ENCODE assay signal across 1 cellular context in the genomic region with DNA sequence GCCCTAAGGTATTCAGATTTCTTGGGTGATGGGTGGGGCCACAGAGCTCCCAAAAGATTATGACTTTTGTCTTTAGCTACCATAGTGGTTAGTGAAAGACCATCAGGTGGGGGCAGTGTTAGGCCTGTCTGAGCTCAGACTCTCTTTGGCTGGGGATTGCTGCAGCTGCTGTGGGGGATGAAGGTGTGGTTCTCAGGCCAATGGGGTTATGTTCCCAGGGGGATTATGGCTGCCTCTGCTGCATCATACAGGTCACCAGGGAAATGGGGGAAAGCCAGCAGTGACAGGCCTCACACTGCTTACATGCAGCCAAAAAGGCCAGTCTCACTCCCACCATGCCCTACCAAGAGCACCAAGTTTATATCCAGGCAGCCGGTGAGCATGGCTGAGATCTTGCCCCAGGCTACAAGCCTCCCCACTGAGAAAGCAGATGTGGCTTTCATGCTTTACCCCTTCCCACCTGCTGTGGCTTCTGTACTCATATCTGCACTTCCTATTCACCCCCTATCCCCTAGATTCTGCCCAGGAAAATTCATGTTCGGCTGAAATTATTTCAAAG.
TF ChIP-seq lines count a peak whose summit lies in the region.

No MANE protein-coding gene starts in this region.

TF ChIP-seq in GM12878, 131 proteins besides CTCF, POLR2A, EP300 and RAD21 (continued from another document):
- TF ChIP-seq, protein P1, sequence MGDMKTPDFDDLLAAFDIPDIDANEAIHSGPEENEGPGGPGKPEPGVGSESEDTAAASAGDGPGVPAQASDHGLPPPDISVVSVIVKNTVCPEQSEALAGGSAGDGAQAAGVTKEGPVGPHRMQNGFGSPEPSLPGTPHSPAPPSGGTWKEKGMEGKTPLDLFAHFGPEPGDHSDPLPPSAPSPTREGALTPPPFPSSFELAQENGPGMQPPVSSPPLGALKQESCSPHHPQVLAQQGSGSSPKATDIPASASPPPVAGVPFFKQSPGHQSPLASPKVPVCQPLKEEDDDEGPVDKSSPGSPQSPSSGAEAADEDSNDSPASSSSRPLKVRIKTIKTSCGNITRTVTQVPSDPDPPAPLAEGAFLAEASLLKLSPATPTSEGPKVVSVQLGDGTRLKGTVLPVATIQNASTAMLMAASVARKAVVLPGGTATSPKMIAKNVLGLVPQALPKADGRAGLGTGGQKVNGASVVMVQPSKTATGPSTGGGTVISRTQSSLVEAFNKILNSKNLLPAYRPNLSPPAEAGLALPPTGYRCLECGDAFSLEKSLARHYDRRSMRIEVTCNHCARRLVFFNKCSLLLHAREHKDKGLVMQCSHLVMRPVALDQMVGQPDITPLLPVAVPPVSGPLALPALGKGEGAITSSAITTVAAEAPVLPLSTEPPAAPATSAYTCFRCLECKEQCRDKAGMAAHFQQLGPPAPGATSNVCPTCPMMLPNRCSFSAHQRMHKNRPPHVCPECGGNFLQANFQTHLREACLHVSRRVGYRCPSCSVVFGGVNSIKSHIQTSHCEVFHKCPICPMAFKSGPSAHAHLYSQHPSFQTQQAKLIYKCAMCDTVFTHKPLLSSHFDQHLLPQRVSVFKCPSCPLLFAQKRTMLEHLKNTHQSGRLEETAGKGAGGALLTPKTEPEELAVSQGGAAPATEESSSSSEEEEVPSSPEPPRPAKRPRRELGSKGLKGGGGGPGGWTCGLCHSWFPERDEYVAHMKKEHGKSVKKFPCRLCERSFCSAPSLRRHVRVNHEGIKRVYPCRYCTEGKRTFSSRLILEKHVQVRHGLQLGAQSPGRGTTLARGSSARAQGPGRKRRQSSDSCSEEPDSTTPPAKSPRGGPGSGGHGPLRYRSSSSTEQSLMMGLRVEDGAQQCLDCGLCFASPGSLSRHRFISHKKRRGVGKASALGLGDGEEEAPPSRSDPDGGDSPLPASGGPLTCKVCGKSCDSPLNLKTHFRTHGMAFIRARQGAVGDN (IDR thresholded peaks at IDR 0.05), result no peak
- TF ChIP-seq SMAD1 (IDR thresholded peaks at IDR 0.05; ENCODE audit: low read depth, partially characterized antibody) (no peak), RB1 (IDR thresholded peaks at IDR 0.05; ENCODE audit: borderline replicate concordance) (no peak; the same call in 1 of the 2 replicates), SRF (IDR thresholded peaks at IDR 0.05; ENCODE audit: low read depth in 2 of 2, low read length in 2 of 2) (no peak), LARP7 (IDR thresholded peaks at IDR 0.05) (no peak), PAX5 (IDR thresholded peaks at IDR 0.05; ENCODE audit: borderline replicate concordance, low read depth, low read length) (peak; percentile 68; the same call in 1 of the 2 replicates), ZNF274 (IDR thresholded peaks at IDR 0.05; ENCODE audit: insufficient read depth, insufficient read length) (no peak), SMARCA5 (IDR thresholded peaks at IDR 0.05) (0 out of 2 replicates have a peak, but pooled peaks have one; percentile 49), NFYA (IDR thresholded peaks at IDR 0.05; ENCODE audit: borderline replicate concordance, low read depth, low read length) (no peak), ZBED1 (IDR thresholded peaks at IDR 0.05; ENCODE audit: borderline replicate concordance) (no peak), SUPT20H (IDR thresholded peaks at IDR 0.05; ENCODE audit: borderline replicate concordance, control insufficient read depth, low read depth, low read length) (no peak), FOXK2 (IDR thresholded peaks at IDR 0.05) (no peak), NR2F1 (conservative IDR thresholded peaks at IDR 0.05) (peak; percentile 98), EZH2 (IDR thresholded peaks at IDR 0.05; ENCODE audit: borderline replicate concordance, control insufficient read depth, low read depth, low read length) (no peak), ESRRA (IDR thresholded peaks at IDR 0.05; ENCODE audit: low read length) (no peak)
- TF ChIP-seq, protein P2, sequence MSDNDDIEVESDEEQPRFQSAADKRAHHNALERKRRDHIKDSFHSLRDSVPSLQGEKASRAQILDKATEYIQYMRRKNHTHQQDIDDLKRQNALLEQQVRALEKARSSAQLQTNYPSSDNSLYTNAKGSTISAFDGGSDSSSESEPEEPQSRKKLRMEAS (IDR thresholded peaks at IDR 0.05; ENCODE audit: low read depth, low read length), result no peak
- TF ChIP-seq, protein P3, sequence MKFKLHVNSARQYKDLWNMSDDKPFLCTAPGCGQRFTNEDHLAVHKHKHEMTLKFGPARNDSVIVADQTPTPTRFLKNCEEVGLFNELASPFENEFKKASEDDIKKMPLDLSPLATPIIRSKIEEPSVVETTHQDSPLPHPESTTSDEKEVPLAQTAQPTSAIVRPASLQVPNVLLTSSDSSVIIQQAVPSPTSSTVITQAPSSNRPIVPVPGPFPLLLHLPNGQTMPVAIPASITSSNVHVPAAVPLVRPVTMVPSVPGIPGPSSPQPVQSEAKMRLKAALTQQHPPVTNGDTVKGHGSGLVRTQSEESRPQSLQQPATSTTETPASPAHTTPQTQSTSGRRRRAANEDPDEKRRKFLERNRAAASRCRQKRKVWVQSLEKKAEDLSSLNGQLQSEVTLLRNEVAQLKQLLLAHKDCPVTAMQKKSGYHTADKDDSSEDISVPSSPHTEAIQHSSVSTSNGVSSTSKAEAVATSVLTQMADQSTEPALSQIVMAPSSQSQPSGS (IDR thresholded peaks at IDR 0.05; ENCODE audit: low read length), result peak; percentile 26; the same call in 1 of the 2 replicates
- TF ChIP-seq, protein P4, sequence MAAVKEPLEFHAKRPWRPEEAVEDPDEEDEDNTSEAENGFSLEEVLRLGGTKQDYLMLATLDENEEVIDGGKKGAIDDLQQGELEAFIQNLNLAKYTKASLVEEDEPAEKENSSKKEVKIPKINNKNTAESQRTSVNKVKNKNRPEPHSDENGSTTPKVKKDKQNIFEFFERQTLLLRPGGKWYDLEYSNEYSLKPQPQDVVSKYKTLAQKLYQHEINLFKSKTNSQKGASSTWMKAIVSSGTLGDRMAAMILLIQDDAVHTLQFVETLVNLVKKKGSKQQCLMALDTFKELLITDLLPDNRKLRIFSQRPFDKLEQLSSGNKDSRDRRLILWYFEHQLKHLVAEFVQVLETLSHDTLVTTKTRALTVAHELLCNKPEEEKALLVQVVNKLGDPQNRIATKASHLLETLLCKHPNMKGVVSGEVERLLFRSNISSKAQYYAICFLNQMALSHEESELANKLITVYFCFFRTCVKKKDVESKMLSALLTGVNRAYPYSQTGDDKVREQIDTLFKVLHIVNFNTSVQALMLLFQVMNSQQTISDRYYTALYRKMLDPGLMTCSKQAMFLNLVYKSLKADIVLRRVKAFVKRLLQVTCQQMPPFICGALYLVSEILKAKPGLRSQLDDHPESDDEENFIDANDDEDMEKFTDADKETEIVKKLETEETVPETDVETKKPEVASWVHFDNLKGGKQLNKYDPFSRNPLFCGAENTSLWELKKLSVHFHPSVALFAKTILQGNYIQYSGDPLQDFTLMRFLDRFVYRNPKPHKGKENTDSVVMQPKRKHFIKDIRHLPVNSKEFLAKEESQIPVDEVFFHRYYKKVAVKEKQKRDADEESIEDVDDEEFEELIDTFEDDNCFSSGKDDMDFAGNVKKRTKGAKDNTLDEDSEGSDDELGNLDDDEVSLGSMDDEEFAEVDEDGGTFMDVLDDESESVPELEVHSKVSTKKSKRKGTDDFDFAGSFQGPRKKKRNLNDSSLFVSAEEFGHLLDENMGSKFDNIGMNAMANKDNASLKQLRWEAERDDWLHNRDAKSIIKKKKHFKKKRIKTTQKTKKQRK (IDR thresholded peaks at IDR 0.05; ENCODE audit: low read depth, low read length), result no peak
- TF ChIP-seq, protein P5, sequence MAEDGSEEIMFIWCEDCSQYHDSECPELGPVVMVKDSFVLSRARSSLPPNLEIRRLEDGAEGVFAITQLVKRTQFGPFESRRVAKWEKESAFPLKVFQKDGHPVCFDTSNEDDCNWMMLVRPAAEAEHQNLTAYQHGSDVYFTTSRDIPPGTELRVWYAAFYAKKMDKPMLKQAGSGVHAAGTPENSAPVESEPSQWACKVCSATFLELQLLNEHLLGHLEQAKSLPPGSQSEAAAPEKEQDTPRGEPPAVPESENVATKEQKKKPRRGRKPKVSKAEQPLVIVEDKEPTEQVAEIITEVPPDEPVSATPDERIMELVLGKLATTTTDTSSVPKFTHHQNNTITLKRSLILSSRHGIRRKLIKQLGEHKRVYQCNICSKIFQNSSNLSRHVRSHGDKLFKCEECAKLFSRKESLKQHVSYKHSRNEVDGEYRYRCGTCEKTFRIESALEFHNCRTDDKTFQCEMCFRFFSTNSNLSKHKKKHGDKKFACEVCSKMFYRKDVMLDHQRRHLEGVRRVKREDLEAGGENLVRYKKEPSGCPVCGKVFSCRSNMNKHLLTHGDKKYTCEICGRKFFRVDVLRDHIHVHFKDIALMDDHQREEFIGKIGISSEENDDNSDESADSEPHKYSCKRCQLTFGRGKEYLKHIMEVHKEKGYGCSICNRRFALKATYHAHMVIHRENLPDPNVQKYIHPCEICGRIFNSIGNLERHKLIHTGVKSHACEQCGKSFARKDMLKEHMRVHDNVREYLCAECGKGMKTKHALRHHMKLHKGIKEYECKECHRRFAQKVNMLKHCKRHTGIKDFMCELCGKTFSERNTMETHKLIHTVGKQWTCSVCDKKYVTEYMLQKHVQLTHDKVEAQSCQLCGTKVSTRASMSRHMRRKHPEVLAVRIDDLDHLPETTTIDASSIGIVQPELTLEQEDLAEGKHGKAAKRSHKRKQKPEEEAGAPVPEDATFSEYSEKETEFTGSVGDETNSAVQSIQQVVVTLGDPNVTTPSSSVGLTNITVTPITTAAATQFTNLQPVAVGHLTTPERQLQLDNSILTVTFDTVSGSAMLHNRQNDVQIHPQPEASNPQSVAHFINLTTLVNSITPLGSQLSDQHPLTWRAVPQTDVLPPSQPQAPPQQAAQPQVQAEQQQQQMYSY (CRISPR knock-in tag; IDR thresholded peaks at IDR 0.05), result no peak
